In the genomic region with DNA sequence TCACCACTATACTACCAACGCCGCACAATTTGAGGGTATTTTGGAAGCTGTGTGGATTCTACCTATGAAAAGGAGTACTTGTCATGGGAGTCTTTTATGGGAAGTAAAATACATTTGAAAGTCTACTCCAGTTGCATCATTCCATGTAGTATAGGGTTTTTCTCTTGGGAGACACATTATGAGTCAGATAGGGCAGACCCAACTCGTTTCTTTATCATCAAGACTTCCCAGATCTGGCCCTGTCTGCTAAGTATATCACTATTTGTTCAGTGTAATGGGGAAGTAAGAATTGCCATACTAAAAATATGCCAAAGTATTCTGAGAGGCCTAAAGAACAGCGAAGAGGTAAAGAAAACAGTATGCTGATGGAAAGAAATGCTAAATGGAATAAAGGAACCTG, we compare ENCODE assay signal across 18 cellular contexts.
DNase-seq lines count a peak whose midpoint lies in the region; ATAC-seq lines count a peak whose summit lies in the region.
"Had no signal": no experiment of that assay in that cellular context is flagged by ENCODE, and none has a peak within 500 bp of the region (broad histone marks: within the 10 kb centered on the region; RNA-seq: fewer than 3 reads in every experiment).

No MANE protein-coding gene starts in this region.

- no peak overlapping the region for H3K4me3 Mint-ChIP-seq in stimulated activated effector memory CD8-positive, alpha-beta T cell treated with anti-CD3 and anti-CD28 coated beads, Interleukin-12 subunit alpha, Interleukin-12 subunit beta, amount 100 ng/mL, for 72 hours
- H3K4me3 Mint-ChIP-seq: activated T-cell treated with anti-CD3 and anti-CD28 coated beads, Interleukin-2, amount 50 U/mL, for 4 hours; endodermal cell; HFFc6; T-helper 2 cell treated with Interferon-gamma antibody and Interleukin-4, amounts not matched to agents 5 μg/mL and 100 μg/mL, for 36 hours had no signal

- intact Hi-C loops in left cardiac atrium (cut with DNase I), result no loop called here

- H3K9me3 Mint-ChIP-seq in stimulated activated effector memory CD8-positive, alpha-beta T cell treated with anti-CD3 and anti-CD28 coated beads, Interleukin-12 subunit alpha, Interleukin-12 subunit beta, amount 100 ng/mL, for 72 hours, result no peaks in the 10 kb centered on the region
- H3K9me3 Mint-ChIP-seq: activated T-cell treated with anti-CD3 and anti-CD28 coated beads, Interleukin-2, amount 50 U/mL, for 4 hours; endodermal cell; HFFc6; T-helper 2 cell treated with Interferon-gamma antibody and Interleukin-4, amounts not matched to agents 5 μg/mL and 100 μg/mL, for 36 hours had no signal

- peak; percentile 80 for ATAC-seq in GM18868 (IDR thresholded peaks at IDR 0.05; ENCODE audit: unreplicated experiment)
- ATAC-seq in HG02852 (IDR thresholded peaks at IDR 0.05; ENCODE audit: unreplicated experiment), result peak; percentile 70
- ATAC-seq in left cardiac atrium, result no peak
- ATAC-seq in stimulated activated effector memory CD8-positive, alpha-beta T cell treated with anti-CD3 and anti-CD28 coated beads, Interleukin-12 subunit alpha, Interleukin-12 subunit beta, amount 100 ng/mL, for 72 hours, result no peak
- ATAC-seq: activated T-cell treated with anti-CD3 and anti-CD28 coated beads, Interleukin-2, amount 50 U/mL, for 4 hours; pancreas; Right ventricle myocardium inferior had no signal

- no peaks in the 10 kb centered on the region for H3K36me3 Mint-ChIP-seq in stimulated activated effector memory CD8-positive, alpha-beta T cell treated with anti-CD3 and anti-CD28 coated beads, Interleukin-12 subunit alpha, Interleukin-12 subunit beta, amount 100 ng/mL, for 72 hours

- H3K4me1 Mint-ChIP-seq in stimulated activated effector memory CD8-positive, alpha-beta T cell treated with anti-CD3 and anti-CD28 coated beads, Interleukin-12 subunit alpha, Interleukin-12 subunit beta, amount 100 ng/mL, for 72 hours, result peaks cover 24% of the 10 kb centered on the region
- H3K4me1 Mint-ChIP-seq: endodermal cell had no signal

- peak; percentile 26 for DNase-seq in NOMO-1 treated with dmso at 0.1 percent for 144 hours (lab: John Stamatoyannopoulos, UW; ENCODE audit: unreplicated experiment)
- DNase-seq in fibroblast of peridontal ligament (ENCODE audit: extremely low read depth), result peak; percentile 46
- DNase-seq in left cardiac atrium, result no peak
- no peak for DNase-seq in stimulated activated effector memory CD8-positive, alpha-beta T cell treated with anti-CD3 and anti-CD28 coated beads, Interleukin-12 subunit alpha, Interleukin-12 subunit beta, amount 100 ng/mL, for 72 hours (ENCODE audit: low spot score in 2 of 2)
- no peak for DNase-seq in NCI-H526 (lab: John Stamatoyannopoulos, UW)
- DNase-seq in NCI-H345 (lab: John Stamatoyannopoulos, UW), result no peak
- DNase-seq: activated T-cell treated with anti-CD3 and anti-CD28 coated beads, Interleukin-2, amount 50 U/mL, for 4 hours; endodermal cell; glutamatergic neuron; HFFc6; NCI-H1694 treated with DMSO at 0.1 percent for 48 hours; NCI-H524; pancreas; spleen had no signal

- H3K27ac Mint-ChIP-seq in stimulated activated effector memory CD8-positive, alpha-beta T cell treated with anti-CD3 and anti-CD28 coated beads, Interleukin-12 subunit alpha, Interleukin-12 subunit beta, amount 100 ng/mL, for 72 hours, result no peak overlapping the region
- H3K27ac Mint-ChIP-seq: endodermal cell; HFFc6; T-helper 2 cell treated with Interferon-gamma antibody and Interleukin-4, amounts not matched to agents 5 μg/mL and 100 μg/mL, for 36 hours had no signal

Comparison
In these comparisons a context has a peak if more than half of its experiments do, and no peak if none do; other contexts are left out.
1. ATAC-seq: peak in GM18868 (single experiment) and HG02852 (single experiment); none in left cardiac atrium (0 of 2) and stimulated activated effector memory CD8-positive, alpha-beta T cell treated with anti-CD3 and anti-CD28 coated beads, Interleukin-12 subunit alpha, Interleukin-12 subunit beta, amount 100 ng/mL, for 72 hours (single experiment).
2. DNase-seq: peak in NOMO-1 treated with dmso at 0.1 percent for 144 hours (single experiment) and fibroblast of peridontal ligament (single experiment); none in left cardiac atrium (single experiment), stimulated activated effector memory CD8-positive, alpha-beta T cell treated with anti-CD3 and anti-CD28 coated beads, Interleukin-12 subunit alpha, Interleukin-12 subunit beta, amount 100 ng/mL, for 72 hours (0 of 2), NCI-H526 (0 of 2) and NCI-H345 (single experiment).